In genomic region chr12:132277961-132278360, GRCh38 we compare ENCODE assay signal across 23 cellular contexts. TPM values are rescaled to one million over a fixed set of nuclear protein-coding genes. Genes with fewer than 3 reads are reported as not detected.
DNase-seq lines count a peak whose midpoint lies in the region; ATAC-seq and TF ChIP-seq lines count a peak whose summit lies in the region.
"Had no signal": no experiment of that assay in that cellular context is flagged by ENCODE, and none has a peak within 500 bp of the region (broad histone marks: within the 10 kb centered on the region; RNA-seq: fewer than 3 reads in every experiment).

No MANE protein-coding gene starts in this region.

- H3F3A ChIP-seq in PC-3 (ENCODE audit: low read length, unreplicated experiment), result no peaks in the 10 kb centered on the region

- no peaks in the 10 kb centered on the region for H4K20me1 ChIP-seq in PC-3 (ENCODE audit: low read length)
- no peaks in the 10 kb centered on the region for H4K20me1 ChIP-seq in mammary epithelial cell (ENCODE audit: insufficient read depth, low read length)

- dilution Hi-C loops in mammary epithelial cell (cut with HindIII; ENCODE audit: low sequenced_read_pairs), result loop anchor here (10.0 kb wide), 1 partner anchor 47 kb away; the partner anchor contains the start of gene GALNT9

- H3K4me2 ChIP-seq in PC-3 (ENCODE audit: low read length) (0 out of 2 replicates have a peak overlapping the region, but pooled peaks have one; percentile 8), mammary epithelial cell (ENCODE audit: insufficient read depth, low read depth, low read length) (no peak overlapping the region)
- H3K4me2 ChIP-seq: A549 had no signal

- CTCF ChIA-PET in PC-3 (lab: Charles Lee) (no interaction called here), mammary epithelial cell (lab: Charles Lee; ENCODE audit: low non-redundant PET) (no interaction called here)

- H3K27ac ChIP-seq in PC-3 (ENCODE audit: low read length) (no peak overlapping the region), lower lobe of right lung (no peak overlapping the region), mammary epithelial cell (ENCODE audit: insufficient read depth, low read depth, low read length) (no peak overlapping the region)
- H3K27ac ChIP-seq: A549, C4-2B, GM23248 had no signal

- peak; percentile 1 for DNase-seq in left ventricle myocardium superior
- no peak for DNase-seq in left cardiac atrium
- no peak for DNase-seq in PC-3
- DNase-seq in lower lobe of right lung, result peak; percentile 28
- DNase-seq in omental fat pad (ENCODE audit: low spot score), result no peak
- no peak for DNase-seq in NCI-H446 (lab: John Stamatoyannopoulos, UW)
- no peak for DNase-seq in NCI-H82 (lab: John Stamatoyannopoulos, UW)
- no peak for DNase-seq in mammary epithelial cell
- DNase-seq: 8988T; ACHN; AML-193; BE2C; CD4-positive, CD25-positive, alpha-beta regulatory T cell; CD8-positive, alpha-beta T cell; DMS 273 treated with DMSO at 0.1 percent for 48 hours; EL; GDM1; GM23248; H7; HCEC 1CT had no signal

- BruUV-seq in PC-3 (replicated peaks; lab: Mats Ljungman, UMichigan), result no TSS peak
- no TSS peak for BruUV-seq in mammary epithelial cell (replicated peaks; lab: Mats Ljungman, UMichigan)

- H3K9me2 ChIP-seq in PC-3 (replicated peaks; ENCODE audit: low read length), result no peaks in the 10 kb centered on the region

- in situ Hi-C loops in mammary epithelial cell (cut with MboI; ENCODE audit: low sequenced_read_pairs in 2 of 2), result no loop called here

- no peak overlapping the region for H3K9ac ChIP-seq in PC-3 (ENCODE audit: low read length)
- H3K9ac ChIP-seq in mammary epithelial cell (ENCODE audit: insufficient read depth, low read length), result no peak overlapping the region
- H3K9ac ChIP-seq: GM23248 had no signal

- no peak overlapping the region for H3K4me3 ChIP-seq in PC-3 (ENCODE audit: low read length)
- H3K4me3 ChIP-seq in lower lobe of right lung, result no peak overlapping the region
- H3K4me3 ChIP-seq in mammary epithelial cell (replicated peaks in 1 of 3; ENCODE audit: insufficient read depth in 1 of 3, low read depth in 2 of 3, low read length in 3 of 3), result no peak overlapping the region
- H3K4me3 ChIP-seq: A549, GM12878, GM23248 had no signal

- H3K4me1 ChIP-seq in PC-3 (ENCODE audit: insufficient read depth, low read length) (peaks cover 13% of the 10 kb centered on the region), lower lobe of right lung (no peaks in the 10 kb centered on the region), mammary epithelial cell (ENCODE audit: insufficient read depth, low read length) (no peaks in the 10 kb centered on the region)
- H3K4me1 ChIP-seq: BE2C had no signal

- H2AFZ ChIP-seq in PC-3 (ENCODE audit: low read length) (no peak overlapping the region), mammary epithelial cell (ENCODE audit: low read depth, low read length) (no peak overlapping the region)
- H2AFZ ChIP-seq: GM23248 had no signal

- H3K79me2 ChIP-seq in PC-3 (ENCODE audit: low read length), result no peaks in the 10 kb centered on the region
- no peaks in the 10 kb centered on the region for H3K79me2 ChIP-seq in mammary epithelial cell (ENCODE audit: insufficient read depth, low read length)

- POLR2A ChIA-PET in PC-3 (lab: Charles Lee; ENCODE audit: unreplicated experiment), result no interaction called here

- intact Hi-C loops in left ventricle myocardium superior (cut with micrococcal nuclease), result no loop called here
- intact Hi-C loops in left cardiac atrium (cut with DNase I), result no loop called here
- intact Hi-C loops in PC-3 (cut with micrococcal nuclease), result no loop called here
- intact Hi-C loops in lower lobe of right lung (cut with DNase I), result no loop called here
- intact Hi-C loops in mammary epithelial cell (cut with micrococcal nuclease), result loop anchor here (10.0 kb wide), 1 partner anchor 93 kb away; no protein-coding TSS in a partner anchor

- H3K27me3 ChIP-seq in PC-3 (ENCODE audit: low read length) (no peaks in the 10 kb centered on the region), lower lobe of right lung (ENCODE audit: low read depth) (peaks cover 74% of the 10 kb centered on the region), mammary epithelial cell (ENCODE audit: insufficient read depth, low read length) (peaks cover 2% of the 10 kb centered on the region)

- H3K36me3 ChIP-seq in PC-3 (ENCODE audit: low read depth, low read length) (no peaks in the 10 kb centered on the region), lower lobe of right lung (no peaks in the 10 kb centered on the region), mammary epithelial cell (ENCODE audit: insufficient read depth, low read length) (no peaks in the 10 kb centered on the region)
- H3K36me3 ChIP-seq: BE2C had no signal

- TF ChIP-seq CTCF in PC-3 (conservative IDR thresholded peaks at IDR 0.05; ENCODE audit: low read depth, low read length), result no peak
- TF ChIP-seq CTCF in lower lobe of right lung (IDR thresholded peaks at IDR 0.05), result no peak
- no peak for TF ChIP-seq CTCF in omental fat pad (IDR thresholded peaks at IDR 0.05)
- TF ChIP-seq CTCF in mammary epithelial cell (conservative IDR thresholded peaks at IDR 0.05 in 1 of 2, IDR thresholded peaks at IDR 0.05 in 1 of 2; ENCODE audit: extremely low read depth in 1 of 2, insufficient read depth in 1 of 2, low read depth in 1 of 2, low read length in 2 of 2), result no peak

- H3K9me3 ChIP-seq in PC-3 (ENCODE audit: low read length) (no peaks in the 10 kb centered on the region), lower lobe of right lung (no peaks in the 10 kb centered on the region), mammary epithelial cell (replicated peaks; ENCODE audit: insufficient read depth, low read length) (no peaks in the 10 kb centered on the region)
- H3K9me3 ChIP-seq: A549, BE2C had no signal

- 16% methylated on average over 10 of the region's 12 CpGs for WGBS in mammary epithelial cell (ENCODE audit: low coverage, missing lambda C conversion rate)

- ATAC-seq in left ventricle myocardium superior (no peak), left cardiac atrium (no peak), PC-3 (no peak), lower lobe of right lung (no peak), omental fat pad (ENCODE audit: low FRiP score) (peak; percentile 4)
- ATAC-seq: A549; CD8-positive, alpha-beta T cell; GM12878 had no signal

RNA-seq across cellular contexts. Expression of gene GALNT9, which starts 51.4 kb away (rescaled TPM):
- total RNA-seq in left ventricle myocardium superior (1.6 TPM), left cardiac atrium (1 to 10 TPM; 2.6 to 2.7 TPM), PC-3 (2014; rRNA removed) (0.44 TPM in 1 of 2 replicates, not detected in the other), lower lobe of right lung (not detected), omental fat pad (10 to 100 TPM in 3 of 4 donors, not detected in 1; 10.9 to 52.7 (median 36.7) TPM), mammary epithelial cell (not detected)
- not detected for polyA plus RNA-seq in mammary epithelial cell
- not detected for polyA minus RNA-seq in mammary epithelial cell
- total RNA-seq: CD8-positive, alpha-beta T cell; GM12878 had no signal

Comparison
In these comparisons a context has a peak if more than half of its experiments do, and no peak if none do; other contexts are left out.
1. DNase-seq: peak in left ventricle myocardium superior (single experiment) and lower lobe of right lung (single experiment); none in left cardiac atrium (single experiment), PC-3 (single experiment), omental fat pad (single experiment), NCI-H446 (0 of 2), NCI-H82 (single experiment) and mammary epithelial cell (single experiment).